12 cellular contexts compared by ENCODE assay signal in genomic region chr10:46057927-46058326, GRCh38. TPM values are rescaled to one million over a fixed set of nuclear protein-coding genes. Genes with fewer than 3 reads are reported as not detected.
"Had no signal": no experiment of that assay in that cellular context is flagged by ENCODE, and none has a peak within 500 bp of the region (broad histone marks: within the 10 kb centered on the region; RNA-seq: fewer than 3 reads in every experiment).

No MANE protein-coding gene starts in this region.

RNA-seq across cellular contexts. Expression of gene MSMB, which starts 11.9 kb away (rescaled TPM):
- total RNA-seq: OCI-LY7, PC-3, PC-9, Peyer's patch, Right ventricle myocardium inferior, Right ventricle myocardium superior, RPMI7951, SJCRH30, SJSA1, SK-MEL-5, T-cell had no signal
- polyA plus RNA-seq: SK-N-SH had no signal
